ENCODE assay signal across 26 cellular contexts in genomic region chr2:5442736-5443135, GRCh38.
"Had no signal": no experiment of that assay in that cellular context is flagged by ENCODE, and none has a peak within 500 bp of the region (broad histone marks: within the 10 kb centered on the region; RNA-seq: fewer than 3 reads in every experiment).

No MANE protein-coding gene starts in this region.

- H3K27me3 ChIP-seq: adrenal gland, body of pancreas, Peyer's patch, SJSA1 had no signal

- H3K4me2 ChIP-seq: SK-N-SH had no signal

- H3K4me3 ChIP-seq: adrenal gland, body of pancreas, Peyer's patch, SJSA1 had no signal

- H3K36me3 ChIP-seq: adrenal gland, Peyer's patch, SJSA1 had no signal

- H3K27ac ChIP-seq: adrenal gland, body of pancreas, Peyer's patch, SJSA1 had no signal

- H3K9me3 ChIP-seq: adrenal gland, body of pancreas, Peyer's patch, SK-N-SH had no signal

- H3K4me3 Mint-ChIP-seq: activated CD4-positive, alpha-beta T cell treated with anti-CD3 and anti-CD28 coated beads, Interleukin-2, amount 10 ng/mL, durations not matched to agents 24 days and 14 days; activated CD8-positive, alpha-beta T cell treated with anti-CD3 and anti-CD28 coated beads, Interleukin-2, amount 10 ng/mL, durations not matched to agents 7 days and 5 days; activated naive CD4-positive, alpha-beta T cell treated with anti-CD3 and anti-CD28 coated beads for 36 hours; activated T-cell treated with anti-CD3 and anti-CD28 coated beads, Interleukin-2, amount 50 U/mL, for 4 hours; activated T-helper 1 cell treated with anti-CD3 and anti-CD28 coated beads, Interleukin-12 subunit alpha, Interleukin-12 subunit beta, Interleukin-2, Interleukin-4 antibody, amounts not matched to agents 30 ng/mL and 10 ng/mL and 1 ng/mL, durations not matched to agents 14 hours and 24 hours and 36 hours; T-helper 1 cell treated with Interleukin-12 subunit alpha and Interleukin-12 subunit beta and Interleukin-4 antibody, amounts not matched to agents 30 μg/mL and 1 μg/mL, for 36 hours; T-helper 2 cell treated with Interferon-gamma antibody and Interleukin-4, amounts not matched to agents 5 μg/mL and 100 μg/mL, for 36 hours had no signal

- H3K9me3 Mint-ChIP-seq: activated naive CD4-positive, alpha-beta T cell treated with anti-CD3 and anti-CD28 coated beads for 36 hours had no signal

- H3K27ac Mint-ChIP-seq: activated CD4-positive, alpha-beta T cell treated with anti-CD3 and anti-CD28 coated beads, Interleukin-2, amount 10 ng/mL, durations not matched to agents 24 days and 14 days; activated CD8-positive, alpha-beta T cell treated with anti-CD3 and anti-CD28 coated beads, Interleukin-2, amount 10 ng/mL, durations not matched to agents 7 days and 5 days; activated naive CD4-positive, alpha-beta T cell treated with anti-CD3 and anti-CD28 coated beads for 36 hours; activated naive CD4-positive, alpha-beta T cell treated with anti-CD3 and anti-CD28 coated beads, Interleukin-2, amount 50 U/mL, for 72 hours; activated T-helper 1 cell treated with anti-CD3 and anti-CD28 coated beads, Interleukin-12 subunit alpha, Interleukin-12 subunit beta, Interleukin-2, Interleukin-4 antibody, amounts not matched to agents 30 ng/mL and 10 ng/mL and 1 ng/mL, durations not matched to agents 14 hours and 24 hours and 36 hours; T-helper 1 cell treated with Interleukin-12 subunit alpha and Interleukin-12 subunit beta and Interleukin-4 antibody, amounts not matched to agents 30 μg/mL and 1 μg/mL, for 36 hours; T-helper 2 cell treated with Interferon-gamma antibody and Interleukin-4, amounts not matched to agents 5 μg/mL and 100 μg/mL, for 36 hours had no signal

- H3K4me1 Mint-ChIP-seq: activated CD4-positive, alpha-beta T cell treated with anti-CD3 and anti-CD28 coated beads, Interleukin-2, amount 10 ng/mL, durations not matched to agents 24 days and 14 days had no signal

- ATAC-seq: activated CD8-positive, alpha-beta T cell treated with anti-CD3 and anti-CD28 coated beads, Interleukin-2, amount 10 ng/mL, durations not matched to agents 7 days and 5 days; activated naive CD4-positive, alpha-beta T cell treated with anti-CD3 and anti-CD28 coated beads, Interleukin-2, amount 50 U/mL, for 72 hours; activated T-cell treated with anti-CD3 and anti-CD28 coated beads, Interleukin-2, amount 50 U/mL, for 4 hours; body of pancreas had no signal

- H3K9ac ChIP-seq: SK-N-SH had no signal

- H3K27me3 Mint-ChIP-seq: activated CD4-positive, alpha-beta T cell treated with anti-CD3 and anti-CD28 coated beads, Interleukin-2, amount 10 ng/mL, durations not matched to agents 24 days and 14 days had no signal

- DNase-seq: activated CD4-positive, alpha-beta T cell treated with anti-CD3 and anti-CD28 coated beads, Interleukin-2, amount 10 ng/mL, durations not matched to agents 24 days and 14 days; activated CD4-positive, alpha-beta T cell treated with anti-CD3 and anti-CD28 coated beads, Interleukin-2, amount 50 U/mL, for 48 hours; activated CD8-positive, alpha-beta T cell treated with anti-CD3 and anti-CD28 coated beads, Interleukin-2, amount 10 ng/mL, durations not matched to agents 7 days and 5 days; activated gamma-delta T cell treated with Interleukin-2 at 50 U/mL for 16 hours; activated naive CD4-positive, alpha-beta T cell treated with anti-CD3 and anti-CD28 coated beads for 36 hours; activated T-cell treated with anti-CD3 and anti-CD28 coated beads, Interleukin-2, amount 50 U/mL, for 4 hours; adrenal gland; body of pancreas; caudate nucleus; cerebellar nuclear complex; Kasumi-1; NCI-H1105; NCI-H1417 treated with DMSO at 0.1 percent for 48 hours; NCI-H2081; NCI-H2171; NCI-H510A; NCI-H526; Peyer's patch; RPMI8226; SHP77 treated with DMSO at 0.1 percent for 48 hours; SK-N-SH had no signal

- H3K4me1 ChIP-seq: adrenal gland, body of pancreas, Peyer's patch, SJSA1 had no signal
